In the genomic region with DNA sequence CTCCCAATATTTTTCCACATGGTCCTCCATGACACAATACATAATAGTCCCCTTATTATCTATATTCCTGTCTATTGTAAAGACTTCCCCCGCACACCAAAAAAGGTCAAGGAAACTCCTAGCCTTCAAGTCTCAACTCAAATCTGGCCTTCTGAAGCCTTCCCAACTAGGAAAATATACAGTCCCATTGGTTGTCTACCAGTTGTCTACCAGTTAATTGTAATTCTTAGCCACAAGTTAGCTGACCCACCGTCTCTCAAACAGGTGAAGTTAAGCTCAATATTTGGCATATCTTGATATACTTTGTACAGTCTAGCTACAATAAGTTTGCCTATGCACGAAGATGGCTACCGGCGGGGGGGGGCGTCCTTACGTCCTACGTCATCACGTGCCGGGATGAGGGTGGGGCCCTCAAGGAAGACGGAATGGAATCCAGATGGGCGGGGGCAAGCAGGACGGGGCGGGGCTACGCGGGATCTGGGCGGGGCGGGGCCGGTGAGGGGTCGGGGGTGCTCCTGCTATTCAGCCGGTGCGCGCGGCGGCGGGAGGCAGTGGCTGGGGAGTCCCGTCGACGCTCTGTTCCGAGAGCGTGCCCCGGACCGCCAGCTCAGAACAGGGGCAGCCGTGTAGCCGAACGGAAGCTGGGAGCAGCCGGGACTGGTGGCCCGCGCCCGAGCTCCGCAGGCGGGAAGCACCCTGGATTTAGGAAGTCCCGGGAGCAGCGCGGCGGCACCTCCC, we compare ENCODE assay signal across 1 cellular context.
TF ChIP-seq lines count a peak whose summit lies in the region.

AHR (plus strand) TSS at position 551 of the 738 bp plus-strand sequence. CDS start 613 bp downstream, outside the sequence.

TF ChIP-seq in HepG2, 621 proteins besides CTCF, POLR2A, EP300 and RAD21 (continued from another document and continues in another):
- TF ChIP-seq KAT8 (CRISPR knock-in tag; IDR thresholded peaks at IDR 0.05) = peak; percentile 63; the same call in 1 of the 2 replicates
- TF ChIP-seq, protein P1, sequence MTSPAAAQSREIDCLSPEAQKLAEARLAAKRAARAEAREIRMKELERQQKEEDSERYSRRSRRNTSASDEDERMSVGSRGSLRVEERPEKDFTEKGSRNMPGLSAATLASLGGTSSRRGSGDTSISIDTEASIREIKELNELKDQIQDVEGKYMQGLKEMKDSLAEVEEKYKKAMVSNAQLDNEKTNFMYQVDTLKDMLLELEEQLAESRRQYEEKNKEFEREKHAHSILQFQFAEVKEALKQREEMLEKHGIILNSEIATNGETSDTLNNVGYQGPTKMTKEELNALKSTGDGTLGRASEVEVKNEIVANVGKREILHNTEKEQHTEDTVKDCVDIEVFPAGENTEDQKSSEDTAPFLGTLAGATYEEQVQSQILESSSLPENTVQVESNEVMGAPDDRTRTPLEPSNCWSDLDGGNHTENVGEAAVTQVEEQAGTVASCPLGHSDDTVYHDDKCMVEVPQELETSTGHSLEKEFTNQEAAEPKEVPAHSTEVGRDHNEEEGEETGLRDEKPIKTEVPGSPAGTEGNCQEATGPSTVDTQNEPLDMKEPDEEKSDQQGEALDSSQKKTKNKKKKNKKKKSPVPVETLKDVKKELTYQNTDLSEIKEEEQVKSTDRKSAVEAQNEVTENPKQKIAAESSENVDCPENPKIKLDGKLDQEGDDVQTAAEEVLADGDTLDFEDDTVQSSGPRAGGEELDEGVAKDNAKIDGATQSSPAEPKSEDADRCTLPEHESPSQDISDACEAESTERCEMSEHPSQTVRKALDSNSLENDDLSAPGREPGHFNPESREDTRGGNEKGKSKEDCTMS (CRISPR knock-in tag; conservative IDR thresholded peaks at IDR 0.05) = no peak
- TF ChIP-seq, protein P2, sequence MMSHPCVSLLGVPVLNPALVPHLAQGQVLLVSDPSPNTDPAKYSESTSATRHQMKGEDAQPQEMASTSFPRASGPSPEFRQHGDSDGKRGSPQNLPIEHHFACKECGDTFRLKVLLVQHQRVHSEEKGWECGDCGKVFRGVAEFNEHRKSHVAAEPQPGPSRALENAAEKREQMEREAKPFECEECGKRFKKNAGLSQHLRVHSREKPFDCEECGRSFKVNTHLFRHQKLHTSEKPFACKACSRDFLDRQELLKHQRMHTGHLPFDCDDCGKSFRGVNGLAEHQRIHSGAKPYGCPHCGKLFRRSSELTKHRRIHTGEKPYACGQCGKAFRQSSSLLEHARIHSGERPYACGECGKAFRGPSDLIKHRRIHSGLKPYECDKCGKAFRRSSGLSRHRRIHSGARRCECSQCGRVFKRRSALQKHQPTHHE (CRISPR knock-in tag; IDR thresholded peaks at IDR 0.05; ENCODE audit: borderline replicate concordance) = no peak; the same call in 1 of the 2 replicates
- TF ChIP-seq HNF4G (IDR thresholded peaks at IDR 0.05; ENCODE audit: borderline replicate concordance, low read depth, low read length) = no peak; the same call in 1 of the 2 replicates
- no peak for TF ChIP-seq HNF4G (CRISPR knock-in tag; IDR thresholded peaks at IDR 0.05; ENCODE audit: borderline replicate concordance, low read depth)
- no peak for TF ChIP-seq ZNF691 (CRISPR knock-in tag; IDR thresholded peaks at IDR 0.05; ENCODE audit: borderline replicate concordance, low read depth)
- TF ChIP-seq ZNF547 (CRISPR knock-in tag; IDR thresholded peaks at IDR 0.05) = no peak; the same call in 1 of the 2 replicates
- no peak for TF ChIP-seq ZNF546 (CRISPR knock-in tag; conservative IDR thresholded peaks at IDR 0.05)
- TF ChIP-seq SOX6 (IDR thresholded peaks at IDR 0.05) = no peak
- no peak; the same call in none of the 2 replicates for TF ChIP-seq SOX6 (CRISPR knock-in tag; IDR thresholded peaks at IDR 0.05)
- TF ChIP-seq SIX4 (CRISPR knock-in tag; IDR thresholded peaks at IDR 0.05) = 0 out of 2 replicates have a peak, but pooled peaks have one; percentile 11
- TF ChIP-seq ZBTB20 (CRISPR knock-in tag; IDR thresholded peaks at IDR 0.05; ENCODE audit: borderline replicate concordance, low read depth) = peak; percentile 50; the same call in 1 of the 2 replicates
- TF ChIP-seq CENPX (CRISPR knock-in tag; IDR thresholded peaks at IDR 0.05) = no peak
- TF ChIP-seq ZNF607 (CRISPR knock-in tag; IDR thresholded peaks at IDR 0.05; ENCODE audit: borderline replicate concordance) = no peak
- peak; percentile 35; the same call in 1 of the 2 replicates for TF ChIP-seq ZSCAN9 (CRISPR knock-in tag; IDR thresholded peaks at IDR 0.05; ENCODE audit: borderline replicate concordance)
- TF ChIP-seq ZNF781 (CRISPR knock-in tag; IDR thresholded peaks at IDR 0.05; ENCODE audit: borderline replicate concordance, not compliant biosample characterization) = no peak
- TF ChIP-seq ZNF292 (CRISPR knock-in tag; IDR thresholded peaks at IDR 0.05; ENCODE audit: borderline replicate concordance, low read depth) = no peak
- TF ChIP-seq ZSCAN30 (CRISPR knock-in tag; IDR thresholded peaks at IDR 0.05) = no peak
- TF ChIP-seq HDAC1 (CRISPR knock-in tag; IDR thresholded peaks at IDR 0.05) = peak; percentile 48; the same call in 1 of the 2 replicates
- TF ChIP-seq, protein P3, sequence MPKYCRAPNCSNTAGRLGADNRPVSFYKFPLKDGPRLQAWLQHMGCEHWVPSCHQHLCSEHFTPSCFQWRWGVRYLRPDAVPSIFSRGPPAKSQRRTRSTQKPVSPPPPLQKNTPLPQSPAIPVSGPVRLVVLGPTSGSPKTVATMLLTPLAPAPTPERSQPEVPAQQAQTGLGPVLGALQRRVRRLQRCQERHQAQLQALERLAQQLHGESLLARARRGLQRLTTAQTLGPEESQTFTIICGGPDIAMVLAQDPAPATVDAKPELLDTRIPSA (CRISPR knock-in tag; IDR thresholded peaks at IDR 0.05; ENCODE audit: borderline replicate concordance) = no peak
- TF ChIP-seq PLSCR1 (CRISPR knock-in tag; IDR thresholded peaks at IDR 0.05; ENCODE audit: borderline replicate concordance) = no peak
- TF ChIP-seq POLR2G (IDR thresholded peaks at IDR 0.05; ENCODE audit: low read depth, low read length) = peak; percentile 92
- no peak for TF ChIP-seq SNAPC4 (CRISPR knock-in tag; IDR thresholded peaks at IDR 0.05)
- TF ChIP-seq ZIK1 (CRISPR knock-in tag; IDR thresholded peaks at IDR 0.05; ENCODE audit: borderline replicate concordance, low read depth) = no peak; the same call in 1 of the 2 replicates
- no peak; the same call in 1 of the 2 replicates for TF ChIP-seq FOXP4 (CRISPR knock-in tag; IDR thresholded peaks at IDR 0.05)
- TF ChIP-seq ZNF205 (CRISPR knock-in tag; IDR thresholded peaks at IDR 0.05) = 0 out of 2 replicates have a peak, but pooled peaks have one; percentile 11
- peak; percentile 66; the same call in 1 of the 2 replicates for TF ChIP-seq KDM4B (CRISPR knock-in tag; IDR thresholded peaks at IDR 0.05)
- no peak for TF ChIP-seq MBD4 (IDR thresholded peaks at IDR 0.05; ENCODE audit: borderline replicate concordance, low read length)
- TF ChIP-seq ATM (IDR thresholded peaks at IDR 0.05; ENCODE audit: borderline replicate concordance) = no peak
- TF ChIP-seq ZNF572 (CRISPR knock-in tag; IDR thresholded peaks at IDR 0.05) = no peak
- TF ChIP-seq, protein P4, sequence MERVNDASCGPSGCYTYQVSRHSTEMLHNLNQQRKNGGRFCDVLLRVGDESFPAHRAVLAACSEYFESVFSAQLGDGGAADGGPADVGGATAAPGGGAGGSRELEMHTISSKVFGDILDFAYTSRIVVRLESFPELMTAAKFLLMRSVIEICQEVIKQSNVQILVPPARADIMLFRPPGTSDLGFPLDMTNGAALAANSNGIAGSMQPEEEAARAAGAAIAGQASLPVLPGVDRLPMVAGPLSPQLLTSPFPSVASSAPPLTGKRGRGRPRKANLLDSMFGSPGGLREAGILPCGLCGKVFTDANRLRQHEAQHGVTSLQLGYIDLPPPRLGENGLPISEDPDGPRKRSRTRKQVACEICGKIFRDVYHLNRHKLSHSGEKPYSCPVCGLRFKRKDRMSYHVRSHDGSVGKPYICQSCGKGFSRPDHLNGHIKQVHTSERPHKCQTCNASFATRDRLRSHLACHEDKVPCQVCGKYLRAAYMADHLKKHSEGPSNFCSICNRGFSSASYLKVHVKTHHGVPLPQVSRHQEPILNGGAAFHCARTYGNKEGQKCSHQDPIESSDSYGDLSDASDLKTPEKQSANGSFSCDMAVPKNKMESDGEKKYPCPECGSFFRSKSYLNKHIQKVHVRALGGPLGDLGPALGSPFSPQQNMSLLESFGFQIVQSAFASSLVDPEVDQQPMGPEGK (CRISPR knock-in tag; IDR thresholded peaks at IDR 0.05) = peak; percentile 95
- TF ChIP-seq ZNF569 (CRISPR knock-in tag; IDR thresholded peaks at IDR 0.05; ENCODE audit: borderline replicate concordance) = no peak
- TF ChIP-seq ZNF615 (CRISPR knock-in tag; IDR thresholded peaks at IDR 0.05; ENCODE audit: borderline replicate concordance) = no peak
- no peak for TF ChIP-seq MYNN (CRISPR knock-in tag; IDR thresholded peaks at IDR 0.05; ENCODE audit: low read depth)
